In genomic region chr10:70410608-70411007, GRCh38 we compare ENCODE assay signal across 22 cellular contexts. TPM values are rescaled to one million over a fixed set of nuclear protein-coding genes. Genes with fewer than 3 reads are reported as not detected.
"Had no signal": no experiment of that assay in that cellular context is flagged by ENCODE, and none has a peak within 500 bp of the region (broad histone marks: within the 10 kb centered on the region; RNA-seq: fewer than 3 reads in every experiment).

No MANE protein-coding gene starts in this region.

- H3K4me2 ChIP-seq: smooth muscle cell had no signal

- H3K27me3 ChIP-seq: left lung, suprapubic skin, upper lobe of left lung had no signal

- H3K27me3 Mint-ChIP-seq: activated naive CD4-positive, alpha-beta T cell treated with anti-CD3 and anti-CD28 coated beads, Interleukin-2, amount 10 ng/mL, durations not matched to agents 7 days and 5 days; effector memory CD8-positive, alpha-beta T cell; progenitor cell of endocrine pancreas had no signal

- H3K36me3 ChIP-seq: left lung, suprapubic skin had no signal

- H3K4me3 Mint-ChIP-seq: activated naive CD4-positive, alpha-beta T cell treated with anti-CD3 and anti-CD28 coated beads, Interleukin-2, amount 10 ng/mL, durations not matched to agents 7 days and 5 days; nephron progenitor cell; T-helper 2 cell treated with Interferon-gamma antibody and Interleukin-4, amounts not matched to agents 5 μg/mL and 100 μg/mL, for 36 hours had no signal

- H3K27ac Mint-ChIP-seq: activated naive CD4-positive, alpha-beta T cell treated with anti-CD3 and anti-CD28 coated beads, Interleukin-2, amount 10 ng/mL, durations not matched to agents 7 days and 5 days; nephron progenitor cell; T-helper 2 cell treated with Interferon-gamma antibody and Interleukin-4, amounts not matched to agents 5 μg/mL and 100 μg/mL, for 36 hours had no signal

- H3K4me3 ChIP-seq: left lung, smooth muscle cell, suprapubic skin, upper lobe of left lung had no signal

- H3K27ac ChIP-seq: left lung, suprapubic skin, upper lobe of left lung had no signal

- H3K9me3 Mint-ChIP-seq: activated naive CD4-positive, alpha-beta T cell treated with anti-CD3 and anti-CD28 coated beads, Interleukin-2, amount 10 ng/mL, durations not matched to agents 7 days and 5 days; effector memory CD8-positive, alpha-beta T cell; T-helper 2 cell treated with Interferon-gamma antibody and Interleukin-4, amounts not matched to agents 5 μg/mL and 100 μg/mL, for 36 hours had no signal

- DNase-seq: activated CD4-positive, CD25-positive, alpha-beta regulatory T cell; activated naive CD4-positive, alpha-beta T cell treated with anti-CD3 and anti-CD28 coated beads, Interleukin-2, amount 10 ng/mL, durations not matched to agents 7 days and 5 days; dermis blood vessel endothelial cell; effector memory CD8-positive, alpha-beta T cell; hippocampal formation; kidney; left lung; mesenchymal stem cell; nephron progenitor cell; right cardiac atrium; stimulated activated CD4-positive, alpha-beta T cell treated with anti-CD3 and anti-CD28 coated beads, Interleukin-4, amount 100 ng/mL, for 4 hours; stimulated activated CD8-positive, alpha-beta memory T cell treated with anti-CD3 and anti-CD28 coated beads, Interleukin-4, amount 100 ng/mL, for 48 hours; stimulated activated naive CD4-positive, alpha-beta T cell treated with Interleukin-2 at 50 U/mL for 16 hours; SW 1271; upper lobe of left lung had no signal

- ATAC-seq: effector memory CD8-positive, alpha-beta T cell; left lung; right cardiac atrium had no signal

- H3K9me3 ChIP-seq: left lung, suprapubic skin, upper lobe of left lung had no signal

RNA-seq across cellular contexts. Expression of gene NODAL, which starts 30.9 kb away (rescaled TPM):
- total RNA-seq: activated CD8-positive, alpha-beta memory T cell treated with anti-CD3 and anti-CD28 coated beads for 36 hours; chondrocyte; dermis blood vessel endothelial cell; kidney; left lung; omental fat pad; progenitor cell of endocrine pancreas; right cardiac atrium; smooth muscle cell; suprapubic skin; upper lobe of left lung had no signal
- polyA plus RNA-seq: right cardiac atrium had no signal
